In the genomic region with DNA sequence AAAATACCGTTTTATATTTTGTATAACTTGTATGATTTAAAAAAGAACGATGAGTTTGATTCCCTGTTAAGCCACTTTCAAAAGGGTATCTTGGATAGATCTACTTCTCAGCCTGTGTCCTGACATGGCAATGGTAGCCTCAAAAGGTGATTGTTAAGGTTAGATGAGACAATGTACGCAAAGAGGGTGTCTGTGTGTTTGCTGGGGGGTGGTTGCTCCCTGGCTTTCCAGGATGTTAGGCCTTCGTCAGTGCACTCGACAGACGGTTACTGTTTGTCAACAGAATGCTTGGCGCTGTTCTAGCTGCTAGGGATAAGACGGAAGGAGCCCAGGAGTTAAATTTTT, we compare ENCODE assay signal across 9 cellular contexts.
DNase-seq lines count a peak whose midpoint lies in the region; ATAC-seq and TF ChIP-seq lines count a peak whose summit lies in the region.
"Had no signal": no experiment of that assay in that cellular context is flagged by ENCODE, and none has a peak within 500 bp of the region (broad histone marks: within the 10 kb centered on the region; RNA-seq: fewer than 3 reads in every experiment).

No MANE protein-coding gene starts in this region.

- no peak for TF ChIP-seq CTCF in lower lobe of right lung (IDR thresholded peaks at IDR 0.05)

- ATAC-seq in stimulated activated naive CD8-positive, alpha-beta T cell treated with anti-CD3 and anti-CD28 coated beads, Interleukin-15, Interleukin-2, amounts not matched to agents 100 U/mL and 50 U/mL, for 24 hours = no peak
- ATAC-seq in lower lobe of right lung (no peak), GM21515 (IDR thresholded peaks at IDR 0.05; ENCODE audit: unreplicated experiment) (no peak), left lobe of liver (no peak)

- no peak overlapping the region for H3K4ac ChIP-seq in trophoblast cell (ENCODE audit: low read depth, low read length)

- no peaks in the 10 kb centered on the region for H3K79me1 ChIP-seq in trophoblast cell (ENCODE audit: low read length)

- H3K9ac ChIP-seq in trophoblast cell (ENCODE audit: low read length) = no peak overlapping the region

- no peak overlapping the region for H2AK5ac ChIP-seq in trophoblast cell (ENCODE audit: low read length)

- H4K12ac ChIP-seq in trophoblast cell (ENCODE audit: low read depth, low read length) = no peak overlapping the region

- CTCF ChIA-PET in activated CD4-positive, alpha-beta memory T cell treated with anti-CD3 and anti-CD28 coated beads, Interleukin-2, amount 10 ng/mL, durations not matched to agents 7 days and 5 days (lab: Charles Lee) = interaction anchor here (1.6 to 2.5 kb wide), 3 partner anchors 10 to 94 kb away, joined by 3 to 10 read pairs (median 10); no protein-coding TSS in a partner anchor

- WGBS in trophoblast cell (ENCODE audit: extremely low coverage, insufficient coverage, insufficient read length) = no CpG with 5 or more reads among the region's 8 CpGs

- no peak for DNase-seq in stimulated activated naive CD8-positive, alpha-beta T cell treated with anti-CD3 and anti-CD28 coated beads, Interleukin-15, Interleukin-2, amounts not matched to agents 100 U/mL and 50 U/mL, for 24 hours
- DNase-seq in activated CD4-positive, alpha-beta memory T cell treated with anti-CD3 and anti-CD28 coated beads, Interleukin-2, amount 10 ng/mL, durations not matched to agents 7 days and 5 days = no peak
- DNase-seq in lower lobe of right lung (no peak), trophoblast cell (no peak), left lobe of liver (ENCODE audit: low spot score) (no peak), NCI-H128 (lab: John Stamatoyannopoulos, UW; ENCODE audit: unreplicated experiment) (no peak)
- DNase-seq: NCI-H524 treated with DMSO at 0.1 percent for 48 hours had no signal

- peaks cover 7% of the 10 kb centered on the region for H3K27me3 Mint-ChIP-seq in stimulated activated naive CD8-positive, alpha-beta T cell treated with anti-CD3 and anti-CD28 coated beads, Interleukin-15, Interleukin-2, amounts not matched to agents 100 ng/mL and 50 ng/mL, for 24 hours
- peaks cover 4% of the 10 kb centered on the region for H3K27me3 Mint-ChIP-seq in activated CD4-positive, alpha-beta memory T cell treated with anti-CD3 and anti-CD28 coated beads, Interleukin-2, amount 10 ng/mL, durations not matched to agents 7 days and 5 days

- H3K23ac ChIP-seq in trophoblast cell (ENCODE audit: low read length) = no peak overlapping the region

- no peak overlapping the region for H3K14ac ChIP-seq in trophoblast cell (ENCODE audit: low read length)

- no peak overlapping the region for H2BK120ac ChIP-seq in trophoblast cell (ENCODE audit: insufficient read depth, low read length, poor library complexity)

- H3K36me3 Mint-ChIP-seq in stimulated activated naive CD8-positive, alpha-beta T cell treated with anti-CD3 and anti-CD28 coated beads, Interleukin-15, Interleukin-2, amounts not matched to agents 100 ng/mL and 50 ng/mL, for 24 hours (ENCODE audit: low read depth) = peaks cover 3% of the 10 kb centered on the region
- peaks cover 4% of the 10 kb centered on the region for H3K36me3 Mint-ChIP-seq in activated CD4-positive, alpha-beta memory T cell treated with anti-CD3 and anti-CD28 coated beads, Interleukin-2, amount 10 ng/mL, durations not matched to agents 7 days and 5 days (ENCODE audit: low read depth)

- H3K4me3 ChIP-seq in lower lobe of right lung (peak overlapping the region; percentile 51), trophoblast cell (ENCODE audit: low read depth, low read length) (no peak overlapping the region)

- H3K9me3 Mint-ChIP-seq in stimulated activated naive CD8-positive, alpha-beta T cell treated with anti-CD3 and anti-CD28 coated beads, Interleukin-15, Interleukin-2, amounts not matched to agents 100 ng/mL and 50 ng/mL, for 24 hours = no peaks in the 10 kb centered on the region
- no peaks in the 10 kb centered on the region for H3K9me3 Mint-ChIP-seq in activated CD4-positive, alpha-beta memory T cell treated with anti-CD3 and anti-CD28 coated beads, Interleukin-2, amount 10 ng/mL, durations not matched to agents 7 days and 5 days

- peaks cover 5% of the 10 kb centered on the region for H3K4me1 ChIP-seq in lower lobe of right lung
- no peaks in the 10 kb centered on the region for H3K4me1 ChIP-seq in trophoblast cell (ENCODE audit: control insufficient read depth in 1 of 2, insufficient read depth in 2 of 2, low read length in 2 of 2)

- no peaks in the 10 kb centered on the region for H3K9me3 ChIP-seq in lower lobe of right lung
- no peaks in the 10 kb centered on the region for H3K9me3 ChIP-seq in trophoblast cell (ENCODE audit: insufficient read depth, low read depth, low read length)

- H3K4me2 ChIP-seq in trophoblast cell (ENCODE audit: low read length) = no peak overlapping the region

- no peaks in the 10 kb centered on the region for H3K79me2 ChIP-seq in trophoblast cell (ENCODE audit: control insufficient read depth, insufficient read depth, low read length, poor library complexity)

- H3K18ac ChIP-seq in trophoblast cell (ENCODE audit: low read length) = no peak overlapping the region

- H4K91ac ChIP-seq in trophoblast cell (ENCODE audit: low read depth, low read length) = no peak overlapping the region

- H3K27ac ChIP-seq in lower lobe of right lung (no peak overlapping the region), trophoblast cell (ENCODE audit: low read depth, low read length) (no peak overlapping the region)

- H2BK5ac ChIP-seq in trophoblast cell (ENCODE audit: low read depth, low read length, poor library complexity) = no peak overlapping the region

- intact Hi-C loops in lower lobe of right lung (cut with DNase I) = no loop called here

- H3K36me3 ChIP-seq in lower lobe of right lung (no peaks in the 10 kb centered on the region), trophoblast cell (ENCODE audit: control insufficient read depth in 1 of 2, insufficient read depth in 2 of 2, low read length in 2 of 2) (peaks cover 2 to 5% of the 10 kb centered on the region in 2 experiments)

- POLR2A ChIA-PET in activated CD4-positive, alpha-beta memory T cell treated with anti-CD3 and anti-CD28 coated beads, Interleukin-2, amount 10 ng/mL, durations not matched to agents 7 days and 5 days (lab: Charles Lee) = interaction anchor here (1.1 to 2.7 kb wide), 4 partner anchors 16 to 538 kb away, joined by 3 to 12 read pairs (median 3); partner anchors contain the start of genes SFR1 and SLK

- no peak overlapping the region for H2BK12ac ChIP-seq in trophoblast cell (ENCODE audit: low read length)

- H3K4me3 Mint-ChIP-seq in stimulated activated naive CD8-positive, alpha-beta T cell treated with anti-CD3 and anti-CD28 coated beads, Interleukin-15, Interleukin-2, amounts not matched to agents 100 ng/mL and 50 ng/mL, for 24 hours = peak overlapping the region; percentile 83
- H3K4me3 Mint-ChIP-seq in activated CD4-positive, alpha-beta memory T cell treated with anti-CD3 and anti-CD28 coated beads, Interleukin-2, amount 10 ng/mL, durations not matched to agents 7 days and 5 days = peak overlapping the region; percentile 87

- H3K27me3 ChIP-seq in lower lobe of right lung (ENCODE audit: low read depth) = no peaks in the 10 kb centered on the region
- H3K27me3 ChIP-seq in trophoblast cell (ENCODE audit: insufficient read depth, low read length) = no peaks in the 10 kb centered on the region

- no peak overlapping the region for H2AFZ ChIP-seq in trophoblast cell (ENCODE audit: insufficient read depth, low read length, poor library complexity)

- no peak overlapping the region for H4K8ac ChIP-seq in trophoblast cell (ENCODE audit: low read depth, low read length)

- H3K4me1 Mint-ChIP-seq in stimulated activated naive CD8-positive, alpha-beta T cell treated with anti-CD3 and anti-CD28 coated beads, Interleukin-15, Interleukin-2, amounts not matched to agents 100 ng/mL and 50 ng/mL, for 24 hours (ENCODE audit: low read depth) = peaks cover 6% of the 10 kb centered on the region
- peaks cover 21% of the 10 kb centered on the region for H3K4me1 Mint-ChIP-seq in activated CD4-positive, alpha-beta memory T cell treated with anti-CD3 and anti-CD28 coated beads, Interleukin-2, amount 10 ng/mL, durations not matched to agents 7 days and 5 days

- H3K27ac Mint-ChIP-seq in stimulated activated naive CD8-positive, alpha-beta T cell treated with anti-CD3 and anti-CD28 coated beads, Interleukin-15, Interleukin-2, amounts not matched to agents 100 ng/mL and 50 ng/mL, for 24 hours = peak overlapping the region; percentile 77
- H3K27ac Mint-ChIP-seq in activated CD4-positive, alpha-beta memory T cell treated with anti-CD3 and anti-CD28 coated beads, Interleukin-2, amount 10 ng/mL, durations not matched to agents 7 days and 5 days = peak overlapping the region; percentile 83
